25 cellular contexts compared by ENCODE assay signal in genomic region chr2:7109558-7109935, GRCh38.
"Had no signal": no experiment of that assay in that cellular context is flagged by ENCODE, and none has a peak within 500 bp of the region (broad histone marks: within the 10 kb centered on the region; RNA-seq: fewer than 3 reads in every experiment).

No MANE protein-coding gene starts in this region.

- H3K4me3 ChIP-seq: ascending aorta, body of pancreas, MG63, SK-N-MC had no signal

- H3K27me3 ChIP-seq: ascending aorta, body of pancreas, MG63 had no signal

- DNase-seq: activated CD4-positive, alpha-beta T cell treated with anti-CD3 and anti-CD28 coated beads, Interleukin-2, amount 50 U/mL, for 1 hour; activated CD4-positive, CD25-positive, alpha-beta regulatory T cell; activated CD8-positive, alpha-beta T cell treated with anti-CD3 and anti-CD28 coated beads for 36 hours; activated effector memory CD4-positive, alpha-beta T cell treated with Interleukin-2 at 50 U/mL for 16 hours; activated naive CD4-positive, alpha-beta T cell treated with Interleukin-2 at 50 U/mL for 16 hours; activated naive CD8-positive, alpha-beta T cell treated with anti-CD3 and anti-CD28 coated beads, Interleukin-2, amount 50 U/mL, for 24 hours; activated T-cell treated with anti-CD3 and anti-CD28 coated beads, Interleukin-2, amount 50 U/mL, for 24 hours; amniotic stem cell; body of pancreas; MG63; MV-4-11; NCI-H1105; NCI-H1436; NCI-H1694 treated with DMSO at 0.1 percent for 48 hours; NCI-H2029 treated with DMSO at 0.1 percent for 48 hours; NCI-H345; NCI-H510A; NCI-H526 treated with DMSO at 0.1 percent for 48 hours; NCI-H82; OCI-M1; RPMI8226; T-helper 1 cell had no signal

- H3K9me3 ChIP-seq: ascending aorta, body of pancreas, MG63 had no signal

- H3K27ac ChIP-seq: ascending aorta, body of pancreas, VCaP had no signal

- H3K36me3 ChIP-seq: ascending aorta, MG63 had no signal

- H3K4me1 ChIP-seq: ascending aorta, body of pancreas had no signal
